In genomic region chr13:62781866-62782265, GRCh38 we compare ENCODE assay signal across 29 cellular contexts.
A peak's percentile ranks its signal among the peaks of the same experiment; 100 is the strongest.
DNase-seq lines count a peak whose midpoint lies in the region; TF ChIP-seq lines count a peak whose summit lies in the region.
"Had no signal": no experiment of that assay in that cellular context is flagged by ENCODE, and none has a peak within 500 bp of the region (broad histone marks: within the 10 kb centered on the region; RNA-seq: fewer than 3 reads in every experiment).

No MANE protein-coding gene starts in this region.

- WGBS in smooth muscle cell (ENCODE audit: low lambda C conversion rate) = 39% methylated on average over 1 of the region's 1 CpG
- 73 to 74% methylated on average over 1 of the region's 1 CpG for WGBS in transverse colon (ENCODE audit: low coverage in 1 of 2), 2 donors

- TF ChIP-seq CTCF in choroid plexus epithelial cell (conservative IDR thresholded peaks at IDR 0.05; ENCODE audit: low read depth, low read length) (no peak), smooth muscle cell (IDR thresholded peaks at IDR 0.05; ENCODE audit: borderline replicate concordance, insufficient read depth, poor library complexity, severe bottlenecking) (no peak), transverse colon (IDR thresholded peaks at IDR 0.05) (no peak)

- H3K79me2 ChIP-seq in smooth muscle cell (ENCODE audit: low read depth) = no peaks in the 10 kb centered on the region

- no peak overlapping the region for H3K27ac ChIP-seq in smooth muscle cell (ENCODE audit: low read depth)
- H3K27ac ChIP-seq in transverse colon = no peak overlapping the region
- H3K27ac ChIP-seq: HL-60, PC-9, SJSA1 had no signal

- H3K4me1 ChIP-seq in smooth muscle cell (ENCODE audit: low read depth) (no peaks in the 10 kb centered on the region), transverse colon (no peaks in the 10 kb centered on the region)
- H3K4me1 ChIP-seq: SJSA1 had no signal

- H3F3A ChIP-seq in smooth muscle cell (ENCODE audit: low read depth) = no peaks in the 10 kb centered on the region

- H3K27me3 ChIP-seq in smooth muscle cell (ENCODE audit: low read depth) (no peaks in the 10 kb centered on the region), transverse colon (no peaks in the 10 kb centered on the region)
- H3K27me3 ChIP-seq: SJSA1 had no signal

- H3K9me3 ChIP-seq in smooth muscle cell (replicated peaks; ENCODE audit: low read depth) (no peaks in the 10 kb centered on the region), transverse colon (no peaks in the 10 kb centered on the region)
- H3K9me3 ChIP-seq: SJSA1 had no signal

- intact Hi-C loops in transverse colon (cut with DNase I; ENCODE audit: low total_unique reads) = no loop called here

- no peak overlapping the region for H3K4me3 ChIP-seq in choroid plexus epithelial cell (ENCODE audit: low read depth, low read length)
- no peak overlapping the region for H3K4me3 ChIP-seq in smooth muscle cell
- H3K4me3 ChIP-seq in transverse colon = no peak overlapping the region
- H3K4me3 ChIP-seq: K562, PC-9, SJSA1 had no signal

- no peak overlapping the region for H3K9ac ChIP-seq in smooth muscle cell (ENCODE audit: low read depth)

- in situ Hi-C loops in Caki2 (cut with HindIII; ENCODE audit: low pct_unique_long_range_greater_than_20kb, low sequenced_read_pairs) (no loop called here), transverse colon (cut with MboI; ENCODE audit: low pct_ligation_motif_present in 1 of 4, low pct_unique_long_range_greater_than_20kb in 1 of 4, low sequenced_read_pairs in 3 of 4) (no loop called here)

- no peaks in the 10 kb centered on the region for H3K36me3 ChIP-seq in smooth muscle cell (ENCODE audit: low read depth)
- H3K36me3 ChIP-seq in transverse colon = no peaks in the 10 kb centered on the region
- H3K36me3 ChIP-seq: SJSA1 had no signal

- H3K4me2 ChIP-seq in smooth muscle cell = no peak overlapping the region
- H3K4me2 ChIP-seq: PC-9 had no signal

- DNase-seq in Caki2 (ENCODE audit: low read depth) (peak; percentile 2), M059J (ENCODE audit: low read depth) (peak; percentile 13), choroid plexus epithelial cell (ENCODE audit: low read depth) (peak; percentile 2), smooth muscle cell (lab: John Stamatoyannopoulos, UW; ENCODE audit: unreplicated experiment) (no peak), NCI-H146 (lab: John Stamatoyannopoulos, UW) (no peak), transverse colon (no peak)
- DNase-seq in effector CD8-positive, alpha-beta T cell (lab: John Stamatoyannopoulos, UW) = no peak
- DNase-seq: C1 segment of cervical spinal cord; CD4-positive, alpha-beta memory T cell; COR-L47; DMS 273 treated with DMSO at 0.1 percent for 48 hours; DMS79; EL; GF-D8; GOT3; HCEC 1CT; Kasumi-1; NCI-H1105 treated with DMSO at 0.1 percent for 48 hours; NCI-H2029 treated with DMSO at 0.1 percent for 48 hours; NCI-H446 treated with DMSO at 0.1 percent for 48 hours; NCI-H526; NCI-H82; NK-92 treated with Interleukin-12 subunit alpha and Interleukin-12 subunit beta, amount 100 ng/mL, for 24 hours; PC-9; Right ventricle myocardium superior; RPMI8226 had no signal

- no peak for TF ChIP-seq POLR2A in transverse colon (IDR thresholded peaks at IDR 0.05)

- no peaks in the 10 kb centered on the region for H4K20me1 ChIP-seq in smooth muscle cell (ENCODE audit: low read depth)

- TF ChIP-seq EP300 in transverse colon (IDR thresholded peaks at IDR 0.05; ENCODE audit: low read depth) = no peak

- peak overlapping the region; percentile 47 for H2AFZ ChIP-seq in smooth muscle cell (ENCODE audit: low read depth)
- H2AFZ ChIP-seq: PC-9 had no signal

Comparison
In these comparisons a context has a peak if more than half of its experiments do, and no peak if none do; other contexts are left out.
1. DNase-seq: peak in Caki2 (single experiment), M059J (single experiment) and choroid plexus epithelial cell (single experiment); none in smooth muscle cell (single experiment), NCI-H146 (single experiment), effector CD8-positive, alpha-beta T cell (single experiment) and transverse colon (single experiment).